ENCODE assay signal across 30 cellular contexts in genomic region chr9:101516655-101517054, GRCh38.
"Had no signal": no experiment of that assay in that cellular context is flagged by ENCODE, and none has a peak within 500 bp of the region (broad histone marks: within the 10 kb centered on the region; RNA-seq: fewer than 3 reads in every experiment).

No MANE protein-coding gene starts in this region.

- H3K27ac ChIP-seq: lower lobe of right lung, neural progenitor cell, neutrophil, parathyroid adenoma, right atrium auricular region, right lobe of liver, testis, thyroid gland, transverse colon, upper lobe of left lung, vagina had no signal

- H2AFZ ChIP-seq: neural progenitor cell, parathyroid adenoma had no signal

- H3K36me3 ChIP-seq: lower lobe of right lung, neural progenitor cell, neutrophil, right atrium auricular region, right lobe of liver, thyroid gland, transverse colon, upper lobe of left lung, vagina had no signal

- H3K4me1 ChIP-seq: parathyroid adenoma, right lobe of liver, thyroid gland, transverse colon had no signal

- H3K9me3 ChIP-seq: lower lobe of right lung, neutrophil, right lobe of liver, testis, thyroid gland, transverse colon, upper lobe of left lung, vagina had no signal

- DNase-seq: hippocampal formation; kidney glomerular epithelial cell; left cardiac atrium; lower lobe of right lung; mammary epithelial cell; mesendoderm; naive B cell; natural killer cell; nephron progenitor cell; occipital lobe; right lobe of liver; stimulated activated CD4-positive, alpha-beta T cell treated with anti-CD3 and anti-CD28 coated beads, Interleukin-1b, Interleukin-23, amount 100 ng/mL, for 48 hours; stimulated activated CD4-positive, alpha-beta T cell treated with anti-CD3 and anti-CD28 coated beads, Interleukin-2, amount 100 ng/mL, for 48 hours; stimulated activated CD4-positive, alpha-beta T cell treated with anti-CD3 and anti-CD28 coated beads, Interleukin-4, amount 100 ng/mL, for 4 hours; stimulated activated CD8-positive, alpha-beta memory T cell treated with anti-CD3 and anti-CD28 coated beads, Interleukin-4, amount 100 ng/mL, for 48 hours; stimulated activated naive CD4-positive, alpha-beta T cell treated with Interleukin-2 at 50 U/mL for 16 hours; stimulated activated naive CD8-positive, alpha-beta T cell treated with anti-CD3 and anti-CD28 coated beads, Interleukin-15, amount 100 ng/mL, for 72 hours; substantia nigra; testis; thyroid gland; transverse colon; upper lobe of left lung had no signal

- H3K27me3 ChIP-seq: neural progenitor cell, right atrium auricular region, right lobe of liver, testis, thyroid gland, transverse colon, upper lobe of left lung, vagina had no signal

- H3K4me2 ChIP-seq: neural progenitor cell, smooth muscle cell had no signal

- H3K79me2 ChIP-seq: parathyroid adenoma had no signal

- H3K4me3 ChIP-seq: lower lobe of right lung, neural progenitor cell, right atrium auricular region, right lobe of liver, smooth muscle cell, testis, thyroid gland, transverse colon, upper lobe of left lung, vagina had no signal

- H3K9ac ChIP-seq: neural progenitor cell, parathyroid adenoma had no signal

- ATAC-seq: left cardiac atrium; left lobe of liver; lower lobe of right lung; natural killer cell; right lobe of liver; stimulated activated memory B cell treated with anti-CD40 and anti-IgM and Interleukin-4, amounts not matched to agents 10 μg/mL and 1 μg/mL and 100 μg/mL, for 72 hours; stimulated activated naive CD8-positive, alpha-beta T cell treated with anti-CD3 and anti-CD28 coated beads, Interleukin-15, amount 100 ng/mL, for 72 hours had no signal
